ENCODE assay signal across 8 cellular contexts in genomic region chr4:159102623-159103405, GRCh38. TPM values are rescaled to one million over a fixed set of nuclear protein-coding genes. Genes with fewer than 3 reads are reported as not detected.
DNase-seq lines count a peak whose midpoint lies in the region; ATAC-seq and TF ChIP-seq lines count a peak whose summit lies in the region.

RAPGEF2 (plus strand) TSS chr4:159103079; CDS start chr4:159104163, 1,084 bp downstream.

- H3K4me1 Mint-ChIP-seq in activated T-helper 2 cell treated with anti-CD3 and anti-CD28 coated beads, Interferon-gamma antibody, Interleukin-2, Interleukin-4, amounts not matched to agents 10 μg/mL and 5 μg/mL and 100 μg/mL, durations not matched to agents 14 hours and 24 hours and 36 hours (ENCODE audit: low read depth), result peaks cover 53% of the 10 kb centered on the region
- peaks cover 36 to 43% of the 10 kb centered on the region in 2 donors for H3K4me1 Mint-ChIP-seq in natural killer cell treated with Interleukin-12 subunit alpha and Interleukin-12 subunit beta and Interleukin-15 and Interleukin-18, amount 100 ng/mL, for 72 hours (ENCODE audit: low read depth in 2 of 2)

- H3K27me3 ChIP-seq in RWPE2 (ENCODE audit: insufficient read depth, poor library complexity, severe bottlenecking), result no peaks in the 10 kb centered on the region

- H3K27ac Mint-ChIP-seq in activated T-helper 2 cell treated with anti-CD3 and anti-CD28 coated beads, Interferon-gamma antibody, Interleukin-2, Interleukin-4, amounts not matched to agents 10 μg/mL and 5 μg/mL and 100 μg/mL, durations not matched to agents 14 hours and 24 hours and 36 hours, result peak within 1 kb of the TSS; percentile 78
- peak within 1 kb of the TSS; percentile 40 to 79 for H3K27ac Mint-ChIP-seq in natural killer cell treated with Interleukin-12 subunit alpha and Interleukin-12 subunit beta and Interleukin-15 and Interleukin-18, amount 100 ng/mL, for 72 hours

- no peaks in the 10 kb centered on the region for H3K9me3 Mint-ChIP-seq in activated T-helper 2 cell treated with anti-CD3 and anti-CD28 coated beads, Interferon-gamma antibody, Interleukin-2, Interleukin-4, amounts not matched to agents 10 μg/mL and 5 μg/mL and 100 μg/mL, durations not matched to agents 14 hours and 24 hours and 36 hours
- no peaks in the 10 kb centered on the region for H3K9me3 Mint-ChIP-seq in natural killer cell treated with Interleukin-12 subunit alpha and Interleukin-12 subunit beta and Interleukin-15 and Interleukin-18, amount 100 ng/mL, for 72 hours

- DNase-seq in EL (peak; percentile 93), H4 (ENCODE audit: low spot score) (peak; percentile 90), LNCaP clone FGC (ENCODE audit: low read depth) (peak; percentile 75), RWPE2 (ENCODE audit: low spot score) (peak; percentile 95), fibroblast of mammary gland (ENCODE audit: low read depth) (peak; percentile 89)
- DNase-seq in activated T-helper 2 cell treated with anti-CD3 and anti-CD28 coated beads, Interferon-gamma antibody, Interleukin-2, Interleukin-4, amounts not matched to agents 10 μg/mL and 5 μg/mL and 100 μg/mL, durations not matched to agents 14 hours and 24 hours and 36 hours (ENCODE audit: low spot score), result peak; percentile 84
- DNase-seq in natural killer cell treated with Interleukin-12 subunit alpha and Interleukin-12 subunit beta and Interleukin-15 and Interleukin-18, amount 100 ng/mL, for 72 hours (ENCODE audit: low spot score), result peak; percentile 91
- DNase-seq in stimulated activated naive CD4-positive, alpha-beta T cell treated with Interleukin-2 at 50 U/mL for 16 hours (lab: John Stamatoyannopoulos, UW), result peak; percentile 83

- ATAC-seq in RWPE2 (ENCODE audit: low read depth), result peak; percentile 86
- peak; percentile 95 to 97 for ATAC-seq in natural killer cell treated with Interleukin-12 subunit alpha and Interleukin-12 subunit beta and Interleukin-15 and Interleukin-18, amount 100 ng/mL, for 72 hours

- H3K27ac ChIP-seq in RWPE2 (ENCODE audit: poor library complexity, severe bottlenecking), result peak within 1 kb of the TSS; percentile 73

- H3K4me3 ChIP-seq in LNCaP clone FGC (ENCODE audit: low read depth, low read length) (peak within 1 kb of the TSS; percentile 85), RWPE2 (ENCODE audit: severe bottlenecking) (peak within 1 kb of the TSS; percentile 88), fibroblast of mammary gland (ENCODE audit: control insufficient read depth, low read depth, low read length) (peak within 1 kb of the TSS; percentile 89)

- H3K36me3 Mint-ChIP-seq in activated T-helper 2 cell treated with anti-CD3 and anti-CD28 coated beads, Interferon-gamma antibody, Interleukin-2, Interleukin-4, amounts not matched to agents 10 μg/mL and 5 μg/mL and 100 μg/mL, durations not matched to agents 14 hours and 24 hours and 36 hours (ENCODE audit: low read depth), result no peaks in the 10 kb centered on the region
- H3K36me3 Mint-ChIP-seq in natural killer cell treated with Interleukin-12 subunit alpha and Interleukin-12 subunit beta and Interleukin-15 and Interleukin-18, amount 100 ng/mL, for 72 hours, result no peaks in the 10 kb centered on the region

- H3K36me3 ChIP-seq in RWPE2 (ENCODE audit: low read depth), result no peaks in the 10 kb centered on the region

- H3K4me1 ChIP-seq in RWPE2 (ENCODE audit: insufficient read depth, poor library complexity, severe bottlenecking), result peaks cover 27% of the 10 kb centered on the region

- H3K9me3 ChIP-seq in RWPE2 (ENCODE audit: severe bottlenecking), result no peaks in the 10 kb centered on the region

- no peak for TF ChIP-seq CTCF in LNCaP clone FGC (IDR thresholded peaks at IDR 0.05; ENCODE audit: control insufficient read depth, extremely low read depth, insufficient read depth)
- peak; percentile 16 for TF ChIP-seq CTCF in RWPE2 (IDR thresholded peaks at IDR 0.05; ENCODE audit: poor library complexity, severe bottlenecking)
- no peak for TF ChIP-seq CTCF in fibroblast of mammary gland (conservative IDR thresholded peaks at IDR 0.05; ENCODE audit: control insufficient read depth, insufficient read depth, low read depth, low read length)

- intact Hi-C loops in activated T-helper 2 cell treated with anti-CD3 and anti-CD28 coated beads, Interferon-gamma antibody, Interleukin-2, Interleukin-4, amounts not matched to agents 10 μg/mL and 5 μg/mL and 100 μg/mL, durations not matched to agents 14 hours and 24 hours and 36 hours (cut with micrococcal nuclease), result loop anchor here (1.0 to 5.0 kb wide), 6 partner anchors 25 to 432 kb away; partner anchors contain the start of gene C4orf46

- H3K27me3 Mint-ChIP-seq in activated T-helper 2 cell treated with anti-CD3 and anti-CD28 coated beads, Interferon-gamma antibody, Interleukin-2, Interleukin-4, amounts not matched to agents 10 μg/mL and 5 μg/mL and 100 μg/mL, durations not matched to agents 14 hours and 24 hours and 36 hours (ENCODE audit: low read depth), result peaks cover 21% of the 10 kb centered on the region
- peaks cover 0 to 13% of the 10 kb centered on the region in 2 donors for H3K27me3 Mint-ChIP-seq in natural killer cell treated with Interleukin-12 subunit alpha and Interleukin-12 subunit beta and Interleukin-15 and Interleukin-18, amount 100 ng/mL, for 72 hours

- H3K4me3 Mint-ChIP-seq in activated T-helper 2 cell treated with anti-CD3 and anti-CD28 coated beads, Interferon-gamma antibody, Interleukin-2, Interleukin-4, amounts not matched to agents 10 μg/mL and 5 μg/mL and 100 μg/mL, durations not matched to agents 14 hours and 24 hours and 36 hours (ENCODE audit: low read depth), result peak within 1 kb of the TSS; percentile 82
- H3K4me3 Mint-ChIP-seq in natural killer cell treated with Interleukin-12 subunit alpha and Interleukin-12 subunit beta and Interleukin-15 and Interleukin-18, amount 100 ng/mL, for 72 hours, result peak within 1 kb of the TSS; percentile 84

RNA-seq across cellular contexts. Expression of gene RAPGEF2, which starts in this region (rescaled TPM):
- total RNA-seq in H4 (2014; rRNA removed; shearing (Covaris generic)), result 15.9 and 17.5 TPM in 2 replicates
- total RNA-seq in activated T-helper 2 cell treated with anti-CD3 and anti-CD28 coated beads, Interferon-gamma antibody, Interleukin-2, Interleukin-4, amounts not matched to agents 10 μg/mL and 5 μg/mL and 100 μg/mL, durations not matched to agents 14 hours and 24 hours and 36 hours, result 17.0 TPM in 2 replicates
- 10 to 100 TPM; 14.0 to 33.3 TPM for total RNA-seq in natural killer cell treated with Interleukin-12 subunit alpha and Interleukin-12 subunit beta and Interleukin-15 and Interleukin-18, amount 100 ng/mL, for 72 hours

Comparison
In these comparisons a context has a peak if more than half of its experiments do, and no peak if none do; other contexts are left out.
1. Peak in every context shown above with its lines: DNase-seq, ATAC-seq, H3K4me3 ChIP-seq and H3K27ac ChIP-seq.